In the genomic region with DNA sequence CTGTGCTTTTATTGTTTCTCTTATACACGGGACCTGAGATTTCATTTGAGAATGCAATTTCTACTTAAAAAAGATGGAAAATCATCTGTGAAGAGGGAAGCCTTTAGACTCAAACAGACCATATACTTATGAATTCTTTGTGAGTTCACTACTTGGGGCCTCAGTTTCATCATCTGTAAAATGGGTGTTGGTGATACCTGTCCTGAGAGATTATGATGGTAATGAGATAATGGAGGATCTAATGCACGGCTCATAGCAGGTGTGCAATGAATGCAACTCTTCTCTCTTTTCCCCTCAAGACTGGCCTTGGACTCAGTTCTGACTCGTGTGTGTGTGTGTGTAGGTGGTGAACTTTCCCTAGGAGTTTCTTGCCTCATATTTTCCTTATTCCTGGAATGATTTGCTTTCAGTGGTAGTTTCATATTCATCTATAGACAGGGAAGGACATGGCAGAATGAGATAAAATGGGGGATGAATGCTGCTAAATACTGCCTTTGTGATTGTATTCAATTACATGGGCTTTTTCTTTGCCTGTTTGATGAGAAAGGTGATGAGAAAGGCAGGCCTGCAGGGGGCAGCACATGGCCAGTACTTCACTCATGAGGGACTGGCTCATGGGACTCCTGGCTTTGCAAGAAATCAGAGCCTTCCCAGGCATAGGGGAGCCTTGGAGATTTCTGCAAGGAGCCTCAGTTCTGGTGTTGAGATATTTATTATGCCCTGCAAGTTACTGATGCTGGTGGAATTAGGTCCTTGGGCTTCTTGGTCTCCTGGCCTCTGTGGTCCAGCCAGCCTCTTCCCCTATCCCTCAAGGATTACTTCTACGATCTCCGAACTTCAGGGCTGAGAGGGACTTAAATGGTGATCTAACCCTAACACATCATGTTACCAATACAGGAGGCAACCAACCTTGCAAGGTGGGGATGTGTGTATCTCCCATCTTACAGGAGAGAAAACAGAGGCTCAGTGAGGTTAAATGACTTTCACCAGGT, we compare ENCODE assay signal across 8 cellular contexts.
A peak's percentile ranks its signal among the peaks of the same experiment; 100 is the strongest.
DNase-seq lines count a peak whose midpoint lies in the region; ATAC-seq lines count a peak whose summit lies in the region.

No MANE protein-coding gene starts in this region.

- no peak overlapping the region for H3K9ac ChIP-seq in mesendoderm (ENCODE audit: low read length)

- no peak overlapping the region for H2BK15ac ChIP-seq in mesendoderm (replicated peaks; ENCODE audit: low read depth)

- H2AK5ac ChIP-seq in mesendoderm (ENCODE audit: low read length) = no peak overlapping the region

- no peak overlapping the region for H2BK5ac ChIP-seq in mesendoderm (ENCODE audit: low read length)

- no peaks in the 10 kb centered on the region for H3K9me3 Mint-ChIP-seq in activated CD4-positive, alpha-beta memory T cell treated with anti-CD3 and anti-CD28 coated beads, Interleukin-2, amount 10 ng/mL, durations not matched to agents 7 days and 5 days

- CTCF ChIA-PET in activated CD4-positive, alpha-beta memory T cell treated with anti-CD3 and anti-CD28 coated beads, Interleukin-2, amount 10 ng/mL, durations not matched to agents 7 days and 5 days (lab: Charles Lee) = interaction anchor here (1.0 to 1.2 kb wide), 2 partner anchors 9 to 156 kb away, joined by 3 read pairs; no protein-coding TSS in a partner anchor

- POLR2A ChIA-PET in activated CD4-positive, alpha-beta memory T cell treated with anti-CD3 and anti-CD28 coated beads, Interleukin-2, amount 10 ng/mL, durations not matched to agents 7 days and 5 days (lab: Charles Lee) = no interaction called here

- H3K79me2 ChIP-seq in mesendoderm (ENCODE audit: control insufficient read depth, insufficient read depth, low read length) = no peaks in the 10 kb centered on the region

- H4K8ac ChIP-seq in mesendoderm (ENCODE audit: low read depth, low read length) = no peak overlapping the region

- peak; percentile 44 to 54 for DNase-seq in AML-193 (lab: John Stamatoyannopoulos, UW)
- peak; percentile 55 for DNase-seq in HCEC 1CT
- DNase-seq in NCI-H774 (lab: John Stamatoyannopoulos, UW) = peak; percentile 70
- peak; percentile 76 for DNase-seq in activated CD4-positive, alpha-beta memory T cell treated with anti-CD3 and anti-CD28 coated beads, Interleukin-2, amount 10 ng/mL, durations not matched to agents 7 days and 5 days
- peak; percentile 50 for DNase-seq in effector CD4-positive, alpha-beta T cell
- DNase-seq in mesendoderm = peak; percentile 82
- peak; percentile 20 to 47 for DNase-seq in stimulated activated CD8-positive, alpha-beta memory T cell treated with anti-CD3 and anti-CD28 coated beads, Interleukin-2, amount 100 ng/mL, for 1 hour (ENCODE audit: low read depth in 2 of 2)

- peak overlapping the region; percentile 30 for H3K56ac ChIP-seq in mesendoderm (ENCODE audit: low read length)

- no peak overlapping the region for H3K4me2 ChIP-seq in mesendoderm (ENCODE audit: low read length)

- peaks cover 21% of the 10 kb centered on the region for H3K27me3 Mint-ChIP-seq in activated CD4-positive, alpha-beta memory T cell treated with anti-CD3 and anti-CD28 coated beads, Interleukin-2, amount 10 ng/mL, durations not matched to agents 7 days and 5 days

- H3K4me1 ChIP-seq in mesendoderm (ENCODE audit: control insufficient read depth, low read depth, low read length) = no peaks in the 10 kb centered on the region

- no peak overlapping the region for H3K18ac ChIP-seq in mesendoderm (ENCODE audit: low read length)

- H3K4me3 Mint-ChIP-seq in activated CD4-positive, alpha-beta memory T cell treated with anti-CD3 and anti-CD28 coated beads, Interleukin-2, amount 10 ng/mL, durations not matched to agents 7 days and 5 days = no peak overlapping the region

- H3K27me3 ChIP-seq in mesendoderm (ENCODE audit: insufficient read depth, low read length, poor library complexity) = no peaks in the 10 kb centered on the region

- H3K36me3 ChIP-seq in mesendoderm (ENCODE audit: control insufficient read depth, insufficient read depth, low read length) = no peaks in the 10 kb centered on the region

- H3K36me3 Mint-ChIP-seq in activated CD4-positive, alpha-beta memory T cell treated with anti-CD3 and anti-CD28 coated beads, Interleukin-2, amount 10 ng/mL, durations not matched to agents 7 days and 5 days (ENCODE audit: low read depth) = no peaks in the 10 kb centered on the region

- no CpG with 5 or more reads among the region's 5 CpGs for WGBS in mesendoderm (ENCODE audit: extremely low coverage, insufficient coverage, low lambda C conversion rate)

- no peak overlapping the region for H3K27ac Mint-ChIP-seq in activated CD4-positive, alpha-beta memory T cell treated with anti-CD3 and anti-CD28 coated beads, Interleukin-2, amount 10 ng/mL, durations not matched to agents 7 days and 5 days

- no peak overlapping the region for H2BK120ac ChIP-seq in mesendoderm (ENCODE audit: low read depth, low read length)

- H3K23ac ChIP-seq in mesendoderm (ENCODE audit: low read length) = no peak overlapping the region

- no peak overlapping the region for H4K5ac ChIP-seq in mesendoderm (ENCODE audit: low read length)

- H3K4ac ChIP-seq in mesendoderm (ENCODE audit: low read depth, low read length) = no peak overlapping the region

- no peak overlapping the region for H3K27ac ChIP-seq in mesendoderm (ENCODE audit: low read depth, low read length)

- no peaks in the 10 kb centered on the region for H3K4me1 Mint-ChIP-seq in activated CD4-positive, alpha-beta memory T cell treated with anti-CD3 and anti-CD28 coated beads, Interleukin-2, amount 10 ng/mL, durations not matched to agents 7 days and 5 days

- no peaks in the 10 kb centered on the region for H3K79me1 ChIP-seq in mesendoderm (ENCODE audit: low read length)

- ATAC-seq in HG03139 (IDR thresholded peaks at IDR 0.05; ENCODE audit: unreplicated experiment) = no peak

- H3K4me3 ChIP-seq in mesendoderm (ENCODE audit: low read length) = no peak overlapping the region
